ENCODE assay signal across 14 cellular contexts in the genomic region with DNA sequence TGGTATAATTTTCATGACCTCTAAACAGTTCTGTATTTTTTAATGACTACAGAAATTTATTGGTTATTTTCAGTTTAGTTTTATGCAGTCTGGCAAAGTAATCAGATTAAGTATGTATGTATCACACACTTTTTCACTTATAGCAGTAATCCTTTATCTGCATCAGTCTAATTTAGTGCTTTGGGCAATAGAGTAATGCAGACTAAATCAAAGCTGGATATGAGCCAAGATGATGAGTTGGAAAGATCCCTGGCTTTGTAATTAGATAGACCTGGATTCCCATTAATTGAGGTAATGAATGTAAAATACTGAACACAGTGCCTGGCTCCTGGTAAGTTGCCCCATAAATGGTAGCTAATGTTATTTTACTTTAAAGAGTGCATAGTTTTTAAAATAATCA.
"Had no signal": no experiment of that assay in that cellular context is flagged by ENCODE, and none has a peak within 500 bp of the region (broad histone marks: within the 10 kb centered on the region; RNA-seq: fewer than 3 reads in every experiment).

No MANE protein-coding gene starts in this region.

- H3K27ac Mint-ChIP-seq: activated B cell treated with CpG ODN at 0.5 μM for 24 hours; activated CD4-positive, alpha-beta T cell treated with anti-CD3 and anti-CD28 coated beads, Interleukin-2, amount 10 ng/mL, durations not matched to agents 7 days and 5 days; activated naive CD4-positive, alpha-beta T cell treated with anti-CD3 and anti-CD28 coated beads for 36 hours; activated T-helper 17 cell treated with anti-CD3 and anti-CD28 coated beads, Interleukin-2, amount 50 U/mL, for 72 hours; nephron; progenitor cell of endocrine pancreas; stimulated activated memory B cell treated with anti-CD40 and anti-IgM and Interleukin-4, amounts not matched to agents 10 μg/mL and 1 μg/mL and 100 μg/mL, for 72 hours had no signal

- ATAC-seq: activated T-helper 17 cell treated with anti-CD3 and anti-CD28 coated beads, Interleukin-2, amount 50 U/mL, for 72 hours; left lobe of liver; right cardiac atrium; stimulated activated memory B cell treated with anti-CD40 and anti-IgM and Interleukin-4, amounts not matched to agents 10 μg/mL and 1 μg/mL and 100 μg/mL, for 72 hours had no signal

- H3K4me3 ChIP-seq: esophagus muscularis mucosa, tibial artery had no signal

- H3K9me3 Mint-ChIP-seq: activated B cell treated with CpG ODN at 0.5 μM for 24 hours had no signal

- H3K27me3 ChIP-seq: esophagus muscularis mucosa, tibial artery had no signal

- H3K4me3 Mint-ChIP-seq: activated B cell treated with CpG ODN at 0.5 μM for 24 hours; activated CD4-positive, alpha-beta T cell treated with anti-CD3 and anti-CD28 coated beads, Interleukin-2, amount 10 ng/mL, durations not matched to agents 7 days and 5 days; activated naive CD4-positive, alpha-beta T cell treated with anti-CD3 and anti-CD28 coated beads for 36 hours; activated T-helper 17 cell treated with anti-CD3 and anti-CD28 coated beads, Interleukin-2, amount 50 U/mL, for 72 hours; central memory CD8-positive, alpha-beta T cell; nephron; stimulated activated memory B cell treated with anti-CD40 and anti-IgM and Interleukin-4, amounts not matched to agents 10 μg/mL and 1 μg/mL and 100 μg/mL, for 72 hours had no signal

- H3K4me1 Mint-ChIP-seq: activated B cell treated with CpG ODN at 0.5 μM for 24 hours; activated CD4-positive, alpha-beta T cell treated with anti-CD3 and anti-CD28 coated beads, Interleukin-2, amount 10 ng/mL, durations not matched to agents 7 days and 5 days; activated T-helper 17 cell treated with anti-CD3 and anti-CD28 coated beads, Interleukin-2, amount 50 U/mL, for 72 hours; central memory CD8-positive, alpha-beta T cell; nephron; stimulated activated memory B cell treated with anti-CD40 and anti-IgM and Interleukin-4, amounts not matched to agents 10 μg/mL and 1 μg/mL and 100 μg/mL, for 72 hours had no signal

- H3K27ac ChIP-seq: esophagus muscularis mucosa, tibial artery had no signal

- H3K27me3 Mint-ChIP-seq: activated B cell treated with CpG ODN at 0.5 μM for 24 hours; activated CD4-positive, alpha-beta T cell treated with anti-CD3 and anti-CD28 coated beads, Interleukin-2, amount 10 ng/mL, durations not matched to agents 7 days and 5 days; activated T-helper 17 cell treated with anti-CD3 and anti-CD28 coated beads, Interleukin-2, amount 50 U/mL, for 72 hours; central memory CD8-positive, alpha-beta T cell; progenitor cell of endocrine pancreas; stimulated activated memory B cell treated with anti-CD40 and anti-IgM and Interleukin-4, amounts not matched to agents 10 μg/mL and 1 μg/mL and 100 μg/mL, for 72 hours had no signal

- H3K4me1 ChIP-seq: esophagus muscularis mucosa, tibial artery had no signal

- H3K36me3 ChIP-seq: esophagus muscularis mucosa, tibial artery had no signal

- DNase-seq: activated B cell treated with CpG ODN at 0.5 μM for 24 hours; activated CD4-positive, alpha-beta T cell treated with anti-CD3 and anti-CD28 coated beads, Interleukin-2, amount 10 ng/mL, durations not matched to agents 7 days and 5 days; activated naive CD4-positive, alpha-beta T cell treated with anti-CD3 and anti-CD28 coated beads for 36 hours; activated T-cell treated with anti-CD3 and anti-CD28 coated beads for 4 hours; occipital lobe; right cardiac atrium; tibial artery had no signal

- H3K36me3 Mint-ChIP-seq: stimulated activated memory B cell treated with anti-CD40 and anti-IgM and Interleukin-4, amounts not matched to agents 10 μg/mL and 1 μg/mL and 100 μg/mL, for 72 hours had no signal
